In the genomic region with DNA sequence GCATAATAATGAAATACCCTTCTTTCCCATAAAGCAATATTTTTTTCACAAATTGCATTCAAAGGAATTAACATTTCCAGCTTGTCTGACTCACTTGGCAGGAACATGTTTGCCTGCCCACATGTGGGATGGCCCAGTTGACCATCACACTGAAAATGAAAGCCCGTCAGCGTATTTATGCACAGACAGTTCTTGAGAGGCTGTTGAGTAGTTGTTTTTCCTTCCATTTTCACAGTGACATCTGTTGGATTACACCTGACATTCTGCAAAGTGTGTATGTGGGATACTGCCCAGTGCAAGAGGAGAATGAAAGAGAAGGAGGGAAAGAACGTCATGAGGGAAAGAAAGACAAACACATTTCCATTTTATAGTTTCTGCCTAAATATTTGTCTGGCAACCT, we compare ENCODE assay signal across 7 cellular contexts. TPM values are rescaled to one million over a fixed set of nuclear protein-coding genes. Genes with fewer than 3 reads are reported as not detected.
"Had no signal": no experiment of that assay in that cellular context is flagged by ENCODE, and none has a peak within 500 bp of the region (broad histone marks: within the 10 kb centered on the region; RNA-seq: fewer than 3 reads in every experiment).

No MANE protein-coding gene starts in this region.

- H2AFZ ChIP-seq: GM23338 had no signal

- ATAC-seq: GM23338, K562 had no signal

- H3K4me3 ChIP-seq: GM23338, K562 had no signal

- DNase-seq: H9, HCEC 1CT, IMR-90 had no signal

- H3K27ac ChIP-seq: HL-60 had no signal

- H3K4me2 ChIP-seq: GM23338 had no signal

RNA-seq across cellular contexts. Expression of gene HS3ST4, which starts 29.7 kb away (rescaled TPM):
- total RNA-seq: HT1080, IMR-90, K562 had no signal
- polyA plus RNA-seq: IMR-90, K562 had no signal
